ENCODE assay signal across 6 cellular contexts in genomic region chr7:128399991-128400390, GRCh38. TPM values are rescaled to one million over a fixed set of nuclear protein-coding genes. Genes with fewer than 3 reads are reported as not detected.
"Had no signal": no experiment of that assay in that cellular context is flagged by ENCODE, and none has a peak within 500 bp of the region (broad histone marks: within the 10 kb centered on the region; RNA-seq: fewer than 3 reads in every experiment).

No MANE protein-coding gene starts in this region.

- H3K9me3 Mint-ChIP-seq: GM23338, H9 had no signal

- H3K4me3 ChIP-seq: GM23338, K562 had no signal

- ATAC-seq: GM23338, K562 had no signal

- DNase-seq: H9, HCEC 1CT, IMR-90 had no signal

- H3K4me3 Mint-ChIP-seq: GM23338, H9 had no signal

- H3K27ac Mint-ChIP-seq: GM23338, H9 had no signal

RNA-seq across cellular contexts. Expression of gene PRRT4, which starts 38.5 kb away (rescaled TPM):
- total RNA-seq: HT-29, IMR-90, K562 had no signal
- polyA plus RNA-seq: IMR-90, K562 had no signal
